Comparison of ENCODE assay signal across 8 cellular contexts in the genomic region with DNA sequence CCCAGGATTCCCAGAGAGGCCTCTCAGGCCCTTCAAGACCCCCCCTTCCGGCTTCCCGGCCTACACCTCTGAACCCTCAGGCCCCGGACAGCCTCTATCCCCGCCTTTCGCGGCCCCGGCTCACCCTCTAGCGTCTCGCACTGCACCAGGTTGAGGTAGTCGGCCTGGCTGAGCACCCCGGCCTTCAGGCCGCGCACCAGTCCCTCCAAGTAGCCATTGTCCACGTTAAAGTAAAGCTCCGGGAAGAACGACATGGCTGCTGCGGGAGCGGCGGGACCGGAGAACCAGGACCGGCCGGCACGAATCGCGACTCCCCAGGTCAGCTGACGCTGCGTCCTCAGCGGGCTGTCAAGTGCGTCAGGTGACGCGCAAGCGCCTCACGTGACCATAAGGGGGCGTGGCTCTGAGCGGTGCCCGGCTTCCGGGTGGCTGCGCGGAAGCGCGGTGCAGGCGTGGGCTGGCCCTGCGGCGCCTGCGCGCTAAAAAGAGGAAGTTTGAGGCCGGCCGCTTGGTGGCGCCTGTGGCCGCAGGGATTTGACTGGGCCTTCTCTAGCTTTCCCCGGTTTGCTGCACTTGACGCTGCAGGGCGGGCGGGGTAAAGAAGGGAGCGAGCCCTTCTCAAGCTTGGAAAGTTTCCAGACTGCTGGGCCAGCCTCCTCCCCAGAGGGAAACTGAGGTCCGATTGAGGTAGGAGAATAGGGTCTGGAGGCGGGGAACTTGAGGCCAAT.
DNase-seq lines count a peak whose midpoint lies in the region; ATAC-seq lines count a peak whose summit lies in the region.

A gene (minus strand): TSS at position 325 of the 728 bp plus-strand sequence. CDS start 71 bp downstream, at position 254.

- DNase-seq in AG20443 (ENCODE audit: low spot score) (peak; percentile 100), NCI-H446 (lab: John Stamatoyannopoulos, UW) (peak; percentile 90 to 96), cerebellar cortex (ENCODE audit: low spot score) (peak; percentile 97), islet precursor cell (peak; percentile 99)
- DNase-seq in stimulated activated CD4-positive, alpha-beta T cell treated with anti-CD3 and anti-CD28 coated beads, Interleukin-12 subunit alpha, Interleukin-12 subunit beta, amount 100 ng/mL, for 48 hours (ENCODE audit: low read depth in 2 of 3, low spot score in 1 of 3) = peak; percentile 96 to 99 (median 98)

- ATAC-seq in GM19035 (IDR thresholded peaks at IDR 0.05; ENCODE audit: unreplicated experiment) (peak; percentile 90), HG03354 (IDR thresholded peaks at IDR 0.05; ENCODE audit: poor library complexity, severe bottlenecking, unreplicated experiment) (peak; percentile 87)
- ATAC-seq in activated CD4-positive, CD25-positive, alpha-beta regulatory T cell treated with anti-CD3 and anti-CD28 coated beads, Interleukin-2, amount 50 U/mL, for 24 hours = peak; percentile 93 to 95

Comparison
In these comparisons a context has a peak if more than half of its experiments do, and no peak if none do; other contexts are left out.
1. Peak in every context shown above with its lines: DNase-seq and ATAC-seq.